In the genomic region with DNA sequence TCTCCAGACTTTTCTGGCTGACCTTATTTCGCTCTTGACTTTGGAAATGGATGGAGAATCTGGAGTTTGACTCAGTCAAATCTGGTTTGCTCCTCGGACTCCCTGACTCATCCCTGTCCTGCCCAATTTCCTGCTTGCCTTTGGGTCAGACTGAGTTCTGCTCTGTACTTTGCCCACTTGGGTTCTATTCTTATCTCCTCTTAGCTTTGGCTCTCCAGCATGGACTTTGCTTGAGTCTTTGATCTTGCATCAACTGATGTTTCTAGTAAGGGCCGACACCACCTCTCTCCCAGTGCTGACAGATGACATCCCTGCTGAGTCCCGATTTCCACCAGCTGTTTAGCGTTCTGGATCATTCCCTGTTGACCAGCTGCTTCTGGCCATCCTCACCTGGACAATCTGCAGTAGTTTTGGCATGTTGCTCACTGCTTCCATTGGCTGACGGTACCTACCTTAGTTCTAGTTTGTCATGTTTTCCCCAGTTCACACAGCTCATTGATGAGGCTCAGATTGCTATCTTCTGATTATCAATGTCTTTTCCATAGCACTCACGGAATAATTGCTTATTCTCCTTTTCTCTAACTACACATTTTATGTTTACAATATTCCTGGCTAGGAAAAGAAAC, we compare ENCODE assay signal across 1 cellular context.
TF ChIP-seq lines count a peak whose summit lies in the region.

No MANE protein-coding gene starts in this region.

TF ChIP-seq in liver, 16 proteins besides CTCF, POLR2A, EP300 and RAD21 (continued from another document):
- TF ChIP-seq, protein P1, sequence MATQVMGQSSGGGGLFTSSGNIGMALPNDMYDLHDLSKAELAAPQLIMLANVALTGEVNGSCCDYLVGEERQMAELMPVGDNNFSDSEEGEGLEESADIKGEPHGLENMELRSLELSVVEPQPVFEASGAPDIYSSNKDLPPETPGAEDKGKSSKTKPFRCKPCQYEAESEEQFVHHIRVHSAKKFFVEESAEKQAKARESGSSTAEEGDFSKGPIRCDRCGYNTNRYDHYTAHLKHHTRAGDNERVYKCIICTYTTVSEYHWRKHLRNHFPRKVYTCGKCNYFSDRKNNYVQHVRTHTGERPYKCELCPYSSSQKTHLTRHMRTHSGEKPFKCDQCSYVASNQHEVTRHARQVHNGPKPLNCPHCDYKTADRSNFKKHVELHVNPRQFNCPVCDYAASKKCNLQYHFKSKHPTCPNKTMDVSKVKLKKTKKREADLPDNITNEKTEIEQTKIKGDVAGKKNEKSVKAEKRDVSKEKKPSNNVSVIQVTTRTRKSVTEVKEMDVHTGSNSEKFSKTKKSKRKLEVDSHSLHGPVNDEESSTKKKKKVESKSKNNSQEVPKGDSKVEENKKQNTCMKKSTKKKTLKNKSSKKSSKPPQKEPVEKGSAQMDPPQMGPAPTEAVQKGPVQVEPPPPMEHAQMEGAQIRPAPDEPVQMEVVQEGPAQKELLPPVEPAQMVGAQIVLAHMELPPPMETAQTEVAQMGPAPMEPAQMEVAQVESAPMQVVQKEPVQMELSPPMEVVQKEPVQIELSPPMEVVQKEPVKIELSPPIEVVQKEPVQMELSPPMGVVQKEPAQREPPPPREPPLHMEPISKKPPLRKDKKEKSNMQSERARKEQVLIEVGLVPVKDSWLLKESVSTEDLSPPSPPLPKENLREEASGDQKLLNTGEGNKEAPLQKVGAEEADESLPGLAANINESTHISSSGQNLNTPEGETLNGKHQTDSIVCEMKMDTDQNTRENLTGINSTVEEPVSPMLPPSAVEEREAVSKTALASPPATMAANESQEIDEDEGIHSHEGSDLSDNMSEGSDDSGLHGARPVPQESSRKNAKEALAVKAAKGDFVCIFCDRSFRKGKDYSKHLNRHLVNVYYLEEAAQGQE (IDR thresholded peaks at IDR 0.05) = peak; percentile 77
- TF ChIP-seq HNF4A (conservative IDR thresholded peaks at IDR 0.05) (peak; percentile 99), NR2F2 (IDR thresholded peaks at IDR 0.05) (no peak), HNF4G (IDR thresholded peaks at IDR 0.05) (peak; percentile 89)
